ENCODE assay signal across 10 cellular contexts in the genomic region with DNA sequence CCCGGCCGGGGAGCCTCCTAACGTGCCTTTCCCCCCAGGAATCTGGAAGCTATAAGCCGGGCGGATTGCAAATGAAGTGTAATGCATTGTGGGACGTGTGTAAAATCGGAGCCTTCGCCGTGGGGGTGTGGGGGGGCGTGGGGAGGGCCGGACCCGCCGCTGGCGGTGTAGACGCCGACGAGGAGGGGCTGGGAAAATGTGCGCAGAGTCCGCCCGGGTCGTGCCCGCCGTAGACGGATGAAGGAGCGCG. TPM values are rescaled to one million over a fixed set of nuclear protein-coding genes. Genes with fewer than 3 reads are reported as not detected.
A peak's percentile ranks its signal among the peaks of the same experiment; 100 is the strongest.
DNase-seq lines count a peak whose midpoint lies in the region; FAIRE-seq and TF ChIP-seq lines count a peak whose summit lies in the region.
"Had no signal": no experiment of that assay in that cellular context is flagged by ENCODE, and none has a peak within 500 bp of the region (broad histone marks: within the 10 kb centered on the region; RNA-seq: fewer than 3 reads in every experiment).

No MANE protein-coding gene starts in this region.

- 3 to 8% (median 3%) methylated on average over 18 to 26 of the region's 26 CpGs for WGBS in small intestine, 3 donors

- intact Hi-C loops in posterior cingulate gyrus (cut with DNase I), result loop anchor here (5.0 to 10.0 kb wide), 3 partner anchors 64 to 191 kb away; no protein-coding TSS in a partner anchor

- TF ChIP-seq CTCF in bronchial epithelial cell (IDR thresholded peaks at IDR 0.05; ENCODE audit: insufficient read depth, low read length, severe bottlenecking) (no peak), kidney epithelial cell (IDR thresholded peaks at IDR 0.05; ENCODE audit: insufficient read depth, low read length, poor library complexity, severe bottlenecking) (no peak)

- peak in 1 of 2 experiments; percentile 53 for DNase-seq in HAP-1 (ENCODE audit: low spot score in 2 of 2)
- no peak for DNase-seq in bronchial epithelial cell (ENCODE audit: low read depth)
- DNase-seq in kidney epithelial cell (ENCODE audit: low read depth), result no peak
- no peak for DNase-seq in small intestine
- no peak for DNase-seq in putamen (ENCODE audit: low spot score)
- DNase-seq in HuH-7.5 (ENCODE audit: low spot score), result no peak
- no peak for DNase-seq in posterior cingulate gyrus
- no peak for DNase-seq in AG20443 (ENCODE audit: low spot score)
- DNase-seq: stimulated activated naive B cell treated with anti-CD40 and anti-IgM and Interleukin-4, amounts not matched to agents 10 μg/mL and 1 μg/mL and 100 μg/mL, for 72 hours had no signal

- FAIRE-seq in bronchial epithelial cell (lab: Jason Lieb, UNC) (no peak), small intestine (lab: Jason Lieb, UNC) (no peak)

- H3K36me3 ChIP-seq in HAP-1 (replicated peaks), result no peaks in the 10 kb centered on the region; the same call in 1 of the 2 replicates
- H3K36me3 ChIP-seq in bronchial epithelial cell (ENCODE audit: control insufficient read depth, insufficient read depth, low read length), result no peaks in the 10 kb centered on the region
- H3K36me3 ChIP-seq in kidney epithelial cell (ENCODE audit: control insufficient read depth, insufficient read depth, low read length), result no peaks in the 10 kb centered on the region
- H3K36me3 ChIP-seq in small intestine (ENCODE audit: control insufficient read depth in 2 of 2, insufficient read depth in 2 of 2, low read length in 2 of 2), result no peaks in the 10 kb centered on the region

- H3K27ac ChIP-seq in small intestine (ENCODE audit: low read depth in 1 of 2, low read length in 1 of 2), result no peak overlapping the region

- H3K4me1 ChIP-seq in HAP-1 (peaks cover 25% of the 10 kb centered on the region), small intestine (ENCODE audit: control insufficient read depth in 2 of 2, insufficient read depth in 1 of 2, low read depth in 1 of 2, low read length in 1 of 2) (no peaks in the 10 kb centered on the region)

- H3K4me3 ChIP-seq in HAP-1 (peak overlapping the region; percentile 60), bronchial epithelial cell (ENCODE audit: low read depth, low read length) (peak overlapping the region; percentile 5), kidney epithelial cell (ENCODE audit: low read depth, low read length) (peak overlapping the region; percentile 59), small intestine (ENCODE audit: low read depth in 1 of 2, low read length in 2 of 2) (peak overlapping the region; percentile 41 to 48)

- in situ Hi-C loops in HAP-1 (cut with MboI; ENCODE audit: low sequenced_read_pairs), result no loop called here

- no peaks in the 10 kb centered on the region for H3K9me3 ChIP-seq in HAP-1
- H3K9me3 ChIP-seq in small intestine (ENCODE audit: control insufficient read depth, low read depth), result no peaks in the 10 kb centered on the region

- H3K27me3 ChIP-seq in HAP-1 (ENCODE audit: low read depth), result no peaks in the 10 kb centered on the region
- H3K27me3 ChIP-seq in bronchial epithelial cell (ENCODE audit: control insufficient read depth, insufficient read depth, low read length), result peaks cover 6% of the 10 kb centered on the region
- H3K27me3 ChIP-seq in kidney epithelial cell (ENCODE audit: control insufficient read depth, insufficient read depth, low read length), result peaks cover 25% of the 10 kb centered on the region
- peaks cover 0 to 12% of the 10 kb centered on the region in 2 donors for H3K27me3 ChIP-seq in small intestine (ENCODE audit: control insufficient read depth in 2 of 2, insufficient read depth in 2 of 2, low read length in 2 of 2)

RNA-seq across cellular contexts. Expression of gene STOX2, which starts 1.3 kb away (rescaled TPM):
- total RNA-seq in bronchial epithelial cell, result 1.3 and 2.4 TPM in 2 replicates
- 4.4 and 5.5 TPM in 2 replicates for total RNA-seq in kidney epithelial cell
- 1 to 10 TPM in 1 of 3 donors, under 1 TPM in 1, not detected in 1; 0.27 to 2.0 TPM for polyA plus RNA-seq in small intestine
- total RNA-seq: activated CD4-positive, alpha-beta T cell treated with anti-CD3 and anti-CD28 coated beads, Interleukin-2, amount 10 ng/mL, durations not matched to agents 24 days and 14 days had no signal

Comparison
In these comparisons a context has a peak if more than half of its experiments do, and no peak if none do; other contexts are left out.
1. H3K4me3 ChIP-seq: peak in every context shown above with its lines; median percentile 60 in HAP-1; 59 in kidney epithelial cell; 44 in small intestine; 5 in bronchial epithelial cell.